Comparison of ENCODE assay signal across 4 cellular contexts in the genomic region with DNA sequence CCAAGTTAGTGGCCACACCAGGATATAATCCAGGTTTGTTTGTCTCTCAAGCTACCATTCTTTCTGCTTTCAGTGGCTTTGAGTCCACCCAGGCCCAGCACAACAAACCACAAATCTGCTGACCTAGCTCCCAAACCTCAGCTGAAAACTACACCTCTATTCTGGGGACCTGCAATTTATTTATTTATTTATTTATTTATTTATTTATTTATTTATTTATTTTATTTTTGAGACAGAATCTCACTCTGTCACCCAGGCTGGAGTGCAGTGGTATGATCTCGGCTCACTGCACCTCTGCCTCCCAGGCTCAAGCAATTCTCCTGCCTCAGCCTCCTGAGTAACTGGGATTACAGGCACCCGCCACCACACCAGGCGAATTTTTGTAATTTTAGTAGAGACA.
DNase-seq lines count a peak whose midpoint lies in the region; ATAC-seq and TF ChIP-seq lines count a peak whose summit lies in the region.
"Not testable (repeated sequence)": the region's sequence is repeated elsewhere in the genome, so short reads cannot be mapped to it uniquely, and the experiment has no call there.

No MANE protein-coding gene starts in this region.

- H3F3A ChIP-seq in MM.1S (ENCODE audit: insufficient read depth, low read length), result not testable (repeated sequence)

- not testable (repeated sequence) for H3K36me3 Mint-ChIP-seq in CD4-positive, alpha-beta T cell (ENCODE audit: low read depth)
- peaks cover 21% of the 10 kb centered on the region for H3K36me3 Mint-ChIP-seq in T-helper 1 cell treated with Interleukin-12 subunit alpha and Interleukin-12 subunit beta and Interleukin-4 antibody, amounts not matched to agents 30 μg/mL and 1 μg/mL, for 36 hours (ENCODE audit: low read depth)
- H3K36me3 Mint-ChIP-seq in naive thymus-derived CD4-positive, alpha-beta T cell, result peaks cover 0 to 36% (median 0%) of the 10 kb centered on the region in 5 donors

- not testable (repeated sequence) for H3K9me3 ChIP-seq in CD4-positive, alpha-beta T cell (ENCODE audit: control insufficient read depth, low read length); MM.1S (replicated peaks; ENCODE audit: insufficient read depth, low read length); naive thymus-derived CD4-positive, alpha-beta T cell (ENCODE audit: control insufficient read depth in 2 of 3, low read length in 3 of 3)

- H2AFZ ChIP-seq in MM.1S (ENCODE audit: low read length), result peak overlapping the region; percentile 33

- H3K9ac ChIP-seq in MM.1S (ENCODE audit: low read length), result not testable (repeated sequence)

- POLR2A ChIA-PET in CD4-positive, alpha-beta T cell (lab: Charles Lee), result interaction anchor here (1.0 to 2.2 kb wide), 3 partner anchors 11 to 230 kb away, joined by 3 to 22 read pairs (median 12); partner anchors contain the start of gene BTG1
- POLR2A ChIA-PET in naive thymus-derived CD4-positive, alpha-beta T cell (lab: Charles Lee), result interaction anchor here (0.9 to 3.3 kb wide), 8 partner anchors 9 to 116 kb away, joined by 3 to 36 read pairs (median 7); no protein-coding TSS in a partner anchor

- CTCF ChIA-PET in CD4-positive, alpha-beta T cell (lab: Charles Lee); naive thymus-derived CD4-positive, alpha-beta T cell (lab: Charles Lee): not testable (repeated sequence)

- H4K20me1 ChIP-seq in MM.1S (ENCODE audit: insufficient read depth, low read length), result not testable (repeated sequence)

- H3K9me2 ChIP-seq in MM.1S (replicated peaks; ENCODE audit: insufficient read depth, low read length), result not testable (repeated sequence)

- H3K4me1 Mint-ChIP-seq in CD4-positive, alpha-beta T cell (ENCODE audit: low read depth), result peaks cover 70% of the 10 kb centered on the region
- peaks cover 37% of the 10 kb centered on the region for H3K4me1 Mint-ChIP-seq in T-helper 1 cell treated with Interleukin-12 subunit alpha and Interleukin-12 subunit beta and Interleukin-4 antibody, amounts not matched to agents 30 μg/mL and 1 μg/mL, for 36 hours (ENCODE audit: low read depth)
- H3K4me1 Mint-ChIP-seq in naive thymus-derived CD4-positive, alpha-beta T cell, result peaks cover 28 to 79% (median 76%) of the 10 kb centered on the region in 7 donors

- not testable (repeated sequence) for H3K27ac ChIP-seq in CD4-positive, alpha-beta T cell (ENCODE audit: low read depth, low read length); naive thymus-derived CD4-positive, alpha-beta T cell (ENCODE audit: low read depth, low read length)
- H3K27ac ChIP-seq in MM.1S (ENCODE audit: low read length), result peak overlapping the region; percentile 47; the same call in 1 of the 2 replicates

- not testable (repeated sequence) for H3K27me3 ChIP-seq in CD4-positive, alpha-beta T cell (ENCODE audit: control insufficient read depth, insufficient read depth, low read length); MM.1S (replicated peaks; ENCODE audit: insufficient read depth, low read length); naive thymus-derived CD4-positive, alpha-beta T cell (ENCODE audit: control insufficient read depth in 2 of 2, insufficient read depth in 2 of 2, low read length in 2 of 2)

- ATAC-seq in CD4-positive, alpha-beta T cell (ENCODE audit: poor library complexity); naive thymus-derived CD4-positive, alpha-beta T cell: not testable (repeated sequence)

- H3K36me3 ChIP-seq in MM.1S (replicated peaks; ENCODE audit: insufficient read depth, low read length); naive thymus-derived CD4-positive, alpha-beta T cell (ENCODE audit: control insufficient read depth in 2 of 3, insufficient read depth in 3 of 3, low read length in 3 of 3): not testable (repeated sequence)

- intact Hi-C loops in CD4-positive, alpha-beta T cell (cut with DNase I, micrococcal nuclease); naive thymus-derived CD4-positive, alpha-beta T cell (cut with micrococcal nuclease): not testable (repeated sequence)

- H3K79me2 ChIP-seq in MM.1S (ENCODE audit: low read length), result not testable (repeated sequence)

- H3K27ac Mint-ChIP-seq in CD4-positive, alpha-beta T cell, result peak overlapping the region; percentile 37
- H3K27ac Mint-ChIP-seq in T-helper 1 cell treated with Interleukin-12 subunit alpha and Interleukin-12 subunit beta and Interleukin-4 antibody, amounts not matched to agents 30 μg/mL and 1 μg/mL, for 36 hours, result peak overlapping the region; percentile 50
- peak overlapping the region in 7 of 9 donors; percentile 51 to 96 (median 89) for H3K27ac Mint-ChIP-seq in naive thymus-derived CD4-positive, alpha-beta T cell

- TF ChIP-seq CTCF in CD4-positive, alpha-beta T cell (IDR thresholded peaks at IDR 0.05); MM.1S (IDR thresholded peaks at IDR 0.05; ENCODE audit: low read length): not testable (repeated sequence)

- not testable (repeated sequence) for H3K9me3 Mint-ChIP-seq in CD4-positive, alpha-beta T cell; naive thymus-derived CD4-positive, alpha-beta T cell
- peaks cover 13% of the 10 kb centered on the region for H3K9me3 Mint-ChIP-seq in T-helper 1 cell treated with Interleukin-12 subunit alpha and Interleukin-12 subunit beta and Interleukin-4 antibody, amounts not matched to agents 30 μg/mL and 1 μg/mL, for 36 hours

- H3K4me2 ChIP-seq in MM.1S (ENCODE audit: low read depth, low read length), result not testable (repeated sequence)

- not testable (repeated sequence) for H3K27me3 Mint-ChIP-seq in CD4-positive, alpha-beta T cell; T-helper 1 cell treated with Interleukin-12 subunit alpha and Interleukin-12 subunit beta and Interleukin-4 antibody, amounts not matched to agents 30 μg/mL and 1 μg/mL, for 36 hours (ENCODE audit: low read depth); naive thymus-derived CD4-positive, alpha-beta T cell

- peaks cover 28% of the 10 kb centered on the region for H3K4me1 ChIP-seq in MM.1S (ENCODE audit: low read length)
- H3K4me1 ChIP-seq in naive thymus-derived CD4-positive, alpha-beta T cell (ENCODE audit: control insufficient read depth in 2 of 2, insufficient read depth in 2 of 2, low read length in 2 of 2), result peaks cover 8 to 33% of the 10 kb centered on the region in 2 donors

- not testable (repeated sequence) for DNase-seq in CD4-positive, alpha-beta T cell; naive thymus-derived CD4-positive, alpha-beta T cell
- DNase-seq in MM.1S, result peak; percentile 74

- not testable (repeated sequence) for H3K4me3 ChIP-seq in MM.1S (ENCODE audit: low read length); naive thymus-derived CD4-positive, alpha-beta T cell (ENCODE audit: low read length)

- not testable (repeated sequence) for H3K4me3 Mint-ChIP-seq in CD4-positive, alpha-beta T cell; T-helper 1 cell treated with Interleukin-12 subunit alpha and Interleukin-12 subunit beta and Interleukin-4 antibody, amounts not matched to agents 30 μg/mL and 1 μg/mL, for 36 hours
- peak overlapping the region in 3 of 10 donors; percentile 45 to 82 (median 61) for H3K4me3 Mint-ChIP-seq in naive thymus-derived CD4-positive, alpha-beta T cell

Comparison
In these comparisons a context has a peak if more than half of its experiments do, and no peak if none do; other contexts are left out.
1. H3K27ac Mint-ChIP-seq: peak in every context shown above with its lines; median percentile 89 in naive thymus-derived CD4-positive, alpha-beta T cell; 50 in T-helper 1 cell treated with Interleukin-12 subunit alpha and Interleukin-12 subunit beta and Interleukin-4 antibody, amounts not matched to agents 30 μg/mL and 1 μg/mL, for 36 hours; 37 in CD4-positive, alpha-beta T cell.